Comparison of ENCODE assay signal across 9 cellular contexts in genomic region chr9:70392189-70392588, GRCh38. TPM values are rescaled to one million over a fixed set of nuclear protein-coding genes. Genes with fewer than 3 reads are reported as not detected.
DNase-seq lines count a peak whose midpoint lies in the region; ATAC-seq and TF ChIP-seq lines count a peak whose summit lies in the region.
"Had no signal": no experiment of that assay in that cellular context is flagged by ENCODE, and none has a peak within 500 bp of the region (broad histone marks: within the 10 kb centered on the region; RNA-seq: fewer than 3 reads in every experiment).

No MANE protein-coding gene starts in this region.

- no peaks in the 10 kb centered on the region for H3K36me3 Mint-ChIP-seq in Calu3 (ENCODE audit: insufficient read depth, unreplicated experiment)
- H3K36me3 Mint-ChIP-seq in neural progenitor cell, result no peaks in the 10 kb centered on the region
- H3K36me3 Mint-ChIP-seq in Caco-2 (ENCODE audit: insufficient read depth, unreplicated experiment), result no peaks in the 10 kb centered on the region

- H3K9ac ChIP-seq in mucosa of rectum (ENCODE audit: low read depth in 1 of 2, low read length in 2 of 2), result peak overlapping the region in 1 of 2 donors; percentile 50
- H3K9ac ChIP-seq in neural progenitor cell, result no peak overlapping the region

- peaks cover 10 to 38% of the 10 kb centered on the region in 2 donors for H3K4me1 ChIP-seq in mucosa of rectum (ENCODE audit: control insufficient read depth in 2 of 2, insufficient read depth in 2 of 2, low read length in 2 of 2)
- H3K4me1 ChIP-seq in neural progenitor cell, result peaks cover 10% of the 10 kb centered on the region
- no peaks in the 10 kb centered on the region for H3K4me1 ChIP-seq in Caco-2
- peaks cover 25% of the 10 kb centered on the region for H3K4me1 ChIP-seq in effector memory CD4-positive, alpha-beta T cell (ENCODE audit: control insufficient read depth, insufficient read depth, low read length, poor library complexity, severe bottlenecking)

- intact Hi-C loops in Calu3 (cut with micrococcal nuclease; ENCODE audit: unreplicated experiment) (no loop called here), Caco-2 (cut with micrococcal nuclease; ENCODE audit: unreplicated experiment) (no loop called here)

- H3K4me3 ChIP-seq in astrocyte of the cerebellum (ENCODE audit: low read depth, low read length) (no peak overlapping the region), mucosa of rectum (ENCODE audit: low read length in 2 of 2) (no peak overlapping the region), neural progenitor cell (no peak overlapping the region), Caco-2 (ENCODE audit: low read depth, low read length) (no peak overlapping the region)
- H3K4me3 ChIP-seq in effector memory CD4-positive, alpha-beta T cell (ENCODE audit: insufficient read depth, low read depth, low read length, poor library complexity, severe bottlenecking), result no peak overlapping the region

- ATAC-seq in HG03432 (IDR thresholded peaks at IDR 0.05; ENCODE audit: unreplicated experiment) (peak; percentile 60), HG03045 (IDR thresholded peaks at IDR 0.05; ENCODE audit: unreplicated experiment) (no peak)

- H3K27ac ChIP-seq in mucosa of rectum (ENCODE audit: low read depth in 2 of 2, low read length in 2 of 2) (peak overlapping the region; percentile 56 to 84), neural progenitor cell (no peak overlapping the region)
- no peak overlapping the region for H3K27ac ChIP-seq in effector memory CD4-positive, alpha-beta T cell (ENCODE audit: insufficient read depth, low read length, poor library complexity, severe bottlenecking)

- H3K9me3 Mint-ChIP-seq in Calu3 (ENCODE audit: low read depth, unreplicated experiment) (no peaks in the 10 kb centered on the region), neural progenitor cell (no peaks in the 10 kb centered on the region), Caco-2 (ENCODE audit: unreplicated experiment) (no peaks in the 10 kb centered on the region)

- H3K4me2 ChIP-seq in neural progenitor cell, result no peak overlapping the region

- CTCF ChIA-PET in Calu3 (lab: Charles Lee) (no interaction called here), Caco-2 (lab: Charles Lee) (no interaction called here)

- BruUV-seq in Calu3 (replicated peaks; lab: Mats Ljungman, UMichigan), result no TSS peak
- BruUV-seq in Caco-2 (replicated peaks; lab: Mats Ljungman, UMichigan), result no TSS peak

- DNase-seq in Calu3, result peak; percentile 4
- DNase-seq in astrocyte of the cerebellum (ENCODE audit: low read depth), result no peak
- DNase-seq in neural progenitor cell (ENCODE audit: low spot score), result no peak
- DNase-seq in Caco-2, result no peak
- DNase-seq in effector memory CD4-positive, alpha-beta T cell, result no peak
- DNase-seq: NCI-H446 had no signal

- H4K20me1 ChIP-seq in neural progenitor cell (ENCODE audit: low read depth), result no peaks in the 10 kb centered on the region

- H3K27me3 Mint-ChIP-seq in Calu3 (ENCODE audit: unreplicated experiment) (no peaks in the 10 kb centered on the region), neural progenitor cell (ENCODE audit: insufficient read depth, low read depth) (peaks cover 4% of the 10 kb centered on the region), Caco-2 (ENCODE audit: insufficient read depth, unreplicated experiment) (no peaks in the 10 kb centered on the region)

- H3K36me3 ChIP-seq in mucosa of rectum (ENCODE audit: control insufficient read depth in 2 of 2, insufficient read depth in 2 of 2, low read length in 2 of 2) (peaks cover 4 to 7% of the 10 kb centered on the region in 2 donors), neural progenitor cell (no peaks in the 10 kb centered on the region), Caco-2 (ENCODE audit: control insufficient read depth, insufficient read depth, low read length) (no peaks in the 10 kb centered on the region)
- peaks cover 4% of the 10 kb centered on the region for H3K36me3 ChIP-seq in effector memory CD4-positive, alpha-beta T cell (ENCODE audit: control insufficient read depth, insufficient read depth, low read length)

- in situ Hi-C loops in astrocyte of the cerebellum (cut with HindIII; ENCODE audit: low sequenced_read_pairs), result no loop called here

- H3K27me3 ChIP-seq in mucosa of rectum (ENCODE audit: control insufficient read depth in 2 of 2, insufficient read depth in 2 of 2, low read length in 2 of 2) (no peaks in the 10 kb centered on the region), neural progenitor cell (no peaks in the 10 kb centered on the region), Caco-2 (replicated peaks; ENCODE audit: control insufficient read depth, insufficient read depth, low read length) (no peaks in the 10 kb centered on the region)
- H3K27me3 ChIP-seq in effector memory CD4-positive, alpha-beta T cell (replicated peaks; ENCODE audit: control insufficient read depth, insufficient read depth, low read length, poor library complexity, severe bottlenecking), result no peaks in the 10 kb centered on the region

- peaks cover 4% of the 10 kb centered on the region for H3F3A ChIP-seq in neural progenitor cell (ENCODE audit: low read depth)

- POLR2A ChIA-PET in Caco-2 (lab: Charles Lee), result no interaction called here

- no peak overlapping the region for H3K27ac Mint-ChIP-seq in Calu3 (ENCODE audit: unreplicated experiment)
- no peak overlapping the region for H3K27ac Mint-ChIP-seq in neural progenitor cell
- H3K27ac Mint-ChIP-seq in Caco-2 (ENCODE audit: unreplicated experiment), result no peak overlapping the region

- H2AFZ ChIP-seq in neural progenitor cell (replicated peaks), result no peak overlapping the region

- no peaks in the 10 kb centered on the region for H3K79me2 ChIP-seq in neural progenitor cell (ENCODE audit: low read depth)

- H3K9me3 ChIP-seq in mucosa of rectum (ENCODE audit: control insufficient read depth in 2 of 2, low read length in 2 of 2) (no peaks in the 10 kb centered on the region), neural progenitor cell (ENCODE audit: low read depth) (no peaks in the 10 kb centered on the region), Caco-2 (no peaks in the 10 kb centered on the region)
- no peaks in the 10 kb centered on the region for H3K9me3 ChIP-seq in effector memory CD4-positive, alpha-beta T cell (ENCODE audit: control insufficient read depth, low read length)

- H3K4me1 Mint-ChIP-seq in Calu3 (ENCODE audit: low read depth, unreplicated experiment) (no peaks in the 10 kb centered on the region), neural progenitor cell (peaks cover 5% of the 10 kb centered on the region), Caco-2 (ENCODE audit: low read depth, unreplicated experiment) (no peaks in the 10 kb centered on the region)

- H3K4me3 Mint-ChIP-seq in Calu3 (ENCODE audit: low read depth, unreplicated experiment) (no peak overlapping the region), neural progenitor cell (no peak overlapping the region), Caco-2 (ENCODE audit: unreplicated experiment) (no peak overlapping the region)

- TF ChIP-seq CTCF in Calu3 (IDR thresholded peaks at IDR 0.05; ENCODE audit: unreplicated experiment) (no peak), astrocyte of the cerebellum (IDR thresholded peaks at IDR 0.05; ENCODE audit: low read depth, low read length, missing control alignments) (peak; percentile 31), neural progenitor cell (IDR thresholded peaks at IDR 0.05) (no peak), Caco-2 (IDR thresholded peaks at IDR 0.05; ENCODE audit: insufficient read depth in 1 of 2, low read depth in 1 of 2, low read length in 1 of 2, severe bottlenecking in 1 of 2, unreplicated experiment in 1 of 2) (no peak)

RNA-seq across cellular contexts. Expression of gene KLF9, which starts 22.3 kb away (rescaled TPM):
- total RNA-seq in Calu3 (2022) (0.81 and 0.87 TPM in 2 replicates), neural progenitor cell (ENCODE audit: low replicate concordance) (0.12 and 0.41 TPM in 2 replicates), Caco-2 (2022) (0.77 and 0.98 TPM in 2 replicates)

Comparison
In these comparisons a context has a peak if more than half of its experiments do, and no peak if none do; other contexts are left out.
1. H3K27ac ChIP-seq: peak in mucosa of rectum (2 of 2); none in neural progenitor cell (single experiment) and effector memory CD4-positive, alpha-beta T cell (single experiment).